8 cellular contexts compared by ENCODE assay signal in the genomic region with DNA sequence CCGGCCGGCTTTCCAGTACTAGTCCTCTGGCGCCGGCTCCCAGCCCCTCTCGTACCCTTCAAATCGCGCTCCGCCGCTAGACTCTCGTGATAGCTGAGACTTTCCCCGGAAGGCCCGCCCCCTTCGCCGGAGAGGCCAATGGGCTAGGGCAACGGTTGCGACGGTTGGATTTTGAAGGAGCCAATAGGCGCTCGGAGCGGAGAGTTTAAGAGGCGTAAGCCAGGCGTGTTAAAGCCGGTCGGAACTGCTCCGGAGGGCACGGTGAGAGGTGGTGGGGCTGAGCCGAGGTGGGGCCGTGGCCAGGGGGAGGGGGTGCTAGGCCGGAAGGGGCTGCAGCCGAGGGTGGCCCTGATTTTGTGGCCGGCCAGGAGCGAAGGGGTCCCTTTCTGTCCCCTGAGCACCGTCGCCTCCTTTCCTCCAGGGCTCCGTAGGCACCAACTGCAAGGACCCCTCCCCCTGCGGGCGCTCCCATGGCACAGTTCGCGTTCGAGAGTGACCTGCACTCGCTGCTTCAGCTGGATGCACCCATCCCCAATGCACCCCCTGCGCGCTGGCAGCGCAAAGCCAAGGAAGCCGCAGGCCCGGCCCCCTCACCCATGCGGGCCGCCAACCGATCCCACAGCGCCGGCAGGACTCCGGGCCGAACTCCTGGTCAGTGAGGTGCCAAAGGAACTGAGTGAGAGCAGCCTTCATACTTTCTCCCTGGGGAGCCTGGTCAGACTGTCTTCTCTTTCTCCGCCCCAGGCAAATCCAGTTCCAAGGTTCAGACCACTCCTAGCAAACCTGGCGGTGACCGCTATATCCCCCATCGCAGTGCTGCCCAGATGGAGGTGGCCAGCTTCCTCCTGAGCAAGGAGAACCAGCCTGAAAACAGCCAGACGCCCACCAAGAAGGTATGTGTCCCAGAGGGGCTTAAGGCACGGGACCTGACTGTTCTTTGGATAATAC. TPM values are rescaled to one million over a fixed set of nuclear protein-coding genes. Genes with fewer than 3 reads are reported as not detected.
DNase-seq lines count a peak whose midpoint lies in the region; ATAC-seq, FAIRE-seq and TF ChIP-seq lines count a peak whose summit lies in the region.

A gene (plus strand): TSS at position 236 of the 948 bp plus-strand sequence. CDS start 235 bp downstream, at position 471.

- H3K36me3 ChIP-seq in upper lobe of left lung: peaks cover 6 to 41% (median 33%) of the 10 kb centered on the region in 4 donors

- peak within 1 kb of the TSS; percentile 53 to 73 (median 65) for H3K4me3 ChIP-seq in upper lobe of left lung

- 3 to 4% (median 3%) methylated on average over 52 to 59 of the region's 59 CpGs for WGBS in adipose tissue, 3 donors
- 5 to 12% methylated on average over 16 to 55 of the region's 59 CpGs for WGBS in upper lobe of left lung, 2 donors

- peak; percentile 90 for FAIRE-seq in GM12891 (lab: Jason Lieb, UNC)

- CTCF ChIA-PET in T-cell (lab: Charles Lee): interaction anchor here (0.6 to 1.5 kb wide), 7 partner anchors 9 to 132 kb away, joined by 3 to 8 read pairs (median 4); a partner anchor contains a TSS

- intact Hi-C loops in cardiac septum (cut with DNase I): loop anchor here (5.0 kb wide), 1 partner anchor 122 kb away; no protein-coding TSS in a partner anchor

- peak within 1 kb of the TSS; percentile 36 for H3K27ac ChIP-seq in adipose tissue (ENCODE audit: low read depth, low read length)
- peak within 1 kb of the TSS; percentile 92 to 96 (median 92) for H3K27ac ChIP-seq in upper lobe of left lung

- TF ChIP-seq CTCF in upper lobe of left lung (IDR thresholded peaks at IDR 0.05): no peak

- peaks cover 17 to 26% (median 19%) of the 10 kb centered on the region in 3 donors for H3K4me1 Mint-ChIP-seq in T-cell

- POLR2A ChIA-PET in T-cell (lab: Charles Lee): interaction anchor here in 1 of 2 donors (0.6 to 1.6 kb wide), 2 partner anchors 30 to 1853 kb away, joined by 5 to 12 read pairs; a partner anchor contains a TSS

- peak within 1 kb of the TSS; percentile 87 to 88 for H3K27ac Mint-ChIP-seq in T-cell

- no peaks in the 10 kb centered on the region for H3K9me3 Mint-ChIP-seq in T-cell

- no peaks in the 10 kb centered on the region for H3K27me3 ChIP-seq in upper lobe of left lung

- H3K4me1 ChIP-seq in upper lobe of left lung: peaks cover 13 to 19% (median 16%) of the 10 kb centered on the region in 4 donors

- peak; percentile 94 for DNase-seq in GM12891 (ENCODE audit: insufficient read length, low spot score)
- peak; percentile 86 for DNase-seq in NCI-H1436 treated with DMSO at 0.1 percent for 48 hours (lab: John Stamatoyannopoulos, UW)
- peak; percentile 93 to 99 (median 96) for DNase-seq in T-cell
- DNase-seq in cardiac septum (ENCODE audit: low spot score): peak; percentile 99
- DNase-seq in pons (ENCODE audit: low spot score): peak; percentile 98
- peak; percentile 86 to 98 for DNase-seq in upper lobe of left lung

- peaks cover 19% of the 10 kb centered on the region for H3K36me3 Mint-ChIP-seq in T-cell

- no peaks in the 10 kb centered on the region for H3K27me3 Mint-ChIP-seq in T-cell

- TF ChIP-seq EP300 in upper lobe of left lung (IDR thresholded peaks at IDR 0.05): no peak

- TF ChIP-seq POLR2A in GM12891 (IDR thresholded peaks at IDR 0.05; ENCODE audit: low read depth, low read length): peak; percentile 73
- TF ChIP-seq POLR2A in upper lobe of left lung (IDR thresholded peaks at IDR 0.05): peak in 1 of 4 donors; percentile 9

- no peaks in the 10 kb centered on the region for H3K9me3 ChIP-seq in upper lobe of left lung

- peak within 1 kb of the TSS; percentile 85 to 87 (median 87) for H3K4me3 Mint-ChIP-seq in T-cell

- ATAC-seq in HG02840 (IDR thresholded peaks at IDR 0.05; ENCODE audit: low FRiP score, unreplicated experiment): peak; percentile 94
- ATAC-seq in T-cell (replicated peaks in 1 of 4): peak; percentile 98 to 100 (median 100)
- peak; percentile 98 to 99 for ATAC-seq in upper lobe of left lung (ENCODE audit: low FRiP score in 2 of 2)

TF ChIP-seq in GM12891, 5 proteins besides CTCF, POLR2A, EP300 and RAD21:
- TF ChIP-seq POLR2AphosphoS5 (IDR thresholded peaks at IDR 0.05; ENCODE audit: low read depth, low read length) (peak; percentile 81), PAX5 (IDR thresholded peaks at IDR 0.05; ENCODE audit: insufficient read depth, low read length, severe bottlenecking) (no peak), TAF1 (IDR thresholded peaks at IDR 0.05; ENCODE audit: low read depth, low read length) (no peak), SPI1 (IDR thresholded peaks at IDR 0.05; ENCODE audit: low read depth, low read length) (no peak), POU2F2 (IDR thresholded peaks at IDR 0.05; ENCODE audit: low read depth, low read length) (no peak)

RNA-seq across cellular contexts. Expression of the gene that starts here (rescaled TPM):
- 64.3 TPM for polyA plus RNA-seq in GM12891 (2012; ENCODE audit: low read depth, missing spikeins)
- total RNA-seq in T-cell (1 to 10 TPM in 4 of 5 donors, under 1 TPM in 1; 0.88 to 2.8 (median 1.9) TPM), cardiac septum (0.78 TPM), upper lobe of left lung (1 to 10 TPM in 5 of 6 donors, not detected in 1; 2.1 to 8.4 (median 2.9) TPM)
- 1 to 10 TPM in 1 of 3 donors, under 1 TPM in 2; 0.55 to 1.5 (median 0.89) TPM for polyA plus RNA-seq in adipose tissue

Comparison
In these comparisons a context has a peak if more than half of its experiments do, and no peak if none do; other contexts are left out.
1. Peak in every context shown above with its lines: DNase-seq, ATAC-seq, H3K4me3 ChIP-seq and H3K27ac ChIP-seq.
2. Peak in DNase-seq in cardiac septum; RNA of the gene not detected or under 1 TPM.